14 cellular contexts compared by ENCODE assay signal in genomic region chr15:57472861-57473260, GRCh38.
"Had no signal": no experiment of that assay in that cellular context is flagged by ENCODE, and none has a peak within 500 bp of the region (broad histone marks: within the 10 kb centered on the region; RNA-seq: fewer than 3 reads in every experiment).

No MANE protein-coding gene starts in this region.

- H3K27me3 ChIP-seq: right atrium auricular region, upper lobe of left lung had no signal

- H3K36me3 ChIP-seq: right atrium auricular region, spleen, upper lobe of left lung had no signal

- ATAC-seq: naive thymus-derived CD8-positive, alpha-beta T cell had no signal

- H3K9me3 ChIP-seq: right atrium auricular region, spleen, upper lobe of left lung had no signal

- H3K4me3 ChIP-seq: right atrium auricular region, spleen, upper lobe of left lung had no signal

- DNase-seq: activated CD4-positive, alpha-beta T cell treated with anti-CD3 and anti-CD28 coated beads for 48 hours; activated CD8-positive, alpha-beta memory T cell treated with anti-CD3 and anti-CD28 coated beads for 24 hours; activated naive CD4-positive, alpha-beta T cell treated with anti-CD3 and anti-CD28 coated beads, Interleukin-2, amount 50 U/mL, for 16 hours; effector memory CD4-positive, alpha-beta T cell; glutamatergic neuron; naive thymus-derived CD8-positive, alpha-beta T cell; spleen; stimulated activated CD4-positive, alpha-beta T cell treated with anti-CD3 and anti-CD28 coated beads, Interleukin-1b, Interleukin-23, amount 100 ng/mL, for 48 hours; stimulated activated naive B cell treated with anti-CD40 and anti-IgM and Interleukin-4, amounts not matched to agents 10 μg/mL and 1 μg/mL and 100 μg/mL, for 72 hours; T-helper 1 cell; upper lobe of left lung; WERI-Rb-1 had no signal

- H3K4me1 ChIP-seq: right atrium auricular region, spleen had no signal

- H3K27ac ChIP-seq: epithelial cell of prostate, right atrium auricular region, spleen, upper lobe of left lung, WERI-Rb-1 had no signal
